In the genomic region with DNA sequence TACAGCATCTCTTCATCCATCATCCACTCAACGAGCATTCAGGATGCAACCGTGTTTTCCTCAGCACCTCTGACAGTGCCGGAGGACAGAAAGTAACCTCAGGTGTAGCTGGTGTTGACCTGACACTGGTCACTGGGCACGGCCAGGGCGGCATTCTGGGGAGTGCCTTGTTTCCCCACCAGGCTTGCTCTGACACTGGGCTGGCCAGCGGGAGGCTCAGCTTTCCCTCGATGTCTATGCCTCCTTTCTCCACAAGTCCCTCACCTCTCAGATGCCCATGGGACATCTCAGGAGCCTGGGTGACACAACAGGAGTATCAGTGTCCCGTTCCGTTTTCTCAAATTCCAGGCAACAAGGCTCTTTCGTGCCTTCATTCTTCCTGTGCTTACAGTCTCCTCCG, we compare ENCODE assay signal across 17 cellular contexts. TPM values are rescaled to one million over a fixed set of nuclear protein-coding genes. Genes with fewer than 3 reads are reported as not detected.
"Had no signal": no experiment of that assay in that cellular context is flagged by ENCODE, and none has a peak within 500 bp of the region (broad histone marks: within the 10 kb centered on the region; RNA-seq: fewer than 3 reads in every experiment).

No MANE protein-coding gene starts in this region.

- ATAC-seq: esophagus mucosa; left lung; natural killer cell treated with Interleukin-12 subunit alpha and Interleukin-12 subunit beta and Interleukin-15 and Interleukin-18, amount 100 ng/mL, for 72 hours; right cardiac atrium had no signal

- H3K9me3 Mint-ChIP-seq: activated B cell treated with CpG ODN at 0.5 μM for 24 hours; natural killer cell treated with Interleukin-12 subunit alpha and Interleukin-12 subunit beta and Interleukin-15 and Interleukin-18, amount 100 ng/mL, for 72 hours had no signal

- H3K4me3 Mint-ChIP-seq: activated B cell treated with CpG ODN at 0.5 μM for 24 hours; natural killer cell treated with Interleukin-12 subunit alpha and Interleukin-12 subunit beta and Interleukin-15 and Interleukin-18, amount 100 ng/mL, for 72 hours had no signal

- H3K27me3 Mint-ChIP-seq: activated B cell treated with CpG ODN at 0.5 μM for 24 hours; natural killer cell treated with Interleukin-12 subunit alpha and Interleukin-12 subunit beta and Interleukin-15 and Interleukin-18, amount 100 ng/mL, for 72 hours had no signal

- H3K36me3 Mint-ChIP-seq: natural killer cell treated with Interleukin-12 subunit alpha and Interleukin-12 subunit beta and Interleukin-15 and Interleukin-18, amount 100 ng/mL, for 72 hours had no signal

- H3K27ac Mint-ChIP-seq: activated B cell treated with CpG ODN at 0.5 μM for 24 hours, progenitor cell of endocrine pancreas had no signal

- DNase-seq: activated B cell treated with CpG ODN at 0.5 μM for 24 hours; activated CD4-positive, alpha-beta T cell treated with anti-CD3 and anti-CD28 coated beads, Interleukin-2, amount 50 U/mL, for 48 hours; activated CD8-positive, alpha-beta memory T cell treated with anti-CD3 and anti-CD28 coated beads, Interleukin-2, amount 50 U/mL, for 4 hours; dorsolateral prefrontal cortex; left lung; mammary epithelial cell; right cardiac atrium; SHP77 treated with DMSO at 0.1 percent for 48 hours; stimulated activated CD4-positive, alpha-beta T cell treated with anti-CD3 and anti-CD28 coated beads, Interleukin-4, amount 100 ng/mL, for 24 hours; stimulated activated naive CD4-positive, alpha-beta T cell; transverse colon had no signal

- H3K9me3 ChIP-seq: left lung, transverse colon, vagina had no signal

RNA-seq across cellular contexts. Expression of gene CD6, which starts 28.9 kb away (rescaled TPM):
- total RNA-seq: bronchial epithelial cell, mammary epithelial cell had no signal
- polyA plus RNA-seq: hepatocyte, mammary epithelial cell had no signal
